ENCODE assay signal across 8 cellular contexts in the genomic region with DNA sequence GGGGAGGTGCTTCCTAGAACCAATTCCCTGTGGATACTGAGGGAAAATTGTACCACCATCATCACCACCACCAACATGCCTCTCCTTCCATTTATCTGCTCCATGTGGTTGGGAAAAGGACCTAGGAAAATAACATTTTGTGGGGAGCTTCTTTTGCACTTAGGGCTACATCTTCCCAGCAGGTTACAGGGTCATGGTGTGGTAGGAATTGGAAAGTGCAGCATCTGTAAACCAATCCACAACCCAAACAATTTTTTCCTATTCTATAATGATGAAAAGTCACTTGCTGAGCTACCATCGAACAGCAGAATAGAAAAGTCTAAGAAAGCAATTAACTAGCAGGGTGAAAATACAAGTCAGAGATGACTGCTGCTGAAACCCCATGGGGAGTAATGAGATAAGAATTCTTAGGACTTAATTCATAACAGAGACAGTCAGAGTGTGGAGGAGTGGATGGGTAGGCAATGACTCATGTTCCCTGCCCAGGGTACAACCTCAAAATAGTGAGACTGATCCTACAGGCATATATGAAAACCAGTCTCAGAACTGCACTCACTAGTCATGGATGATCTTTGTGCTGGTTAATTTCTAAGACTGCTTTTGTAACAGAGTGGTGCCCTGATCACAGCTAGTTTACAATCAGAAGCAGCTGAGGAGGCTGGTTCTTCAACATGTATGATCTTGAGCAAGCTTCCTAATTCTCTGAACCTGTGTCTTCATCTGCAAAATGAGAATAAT. TPM values are rescaled to one million over a fixed set of nuclear protein-coding genes. Genes with fewer than 3 reads are reported as not detected.
DNase-seq lines count a peak whose midpoint lies in the region; ATAC-seq and TF ChIP-seq lines count a peak whose summit lies in the region.

No MANE protein-coding gene starts in this region.

- TF ChIP-seq CTCF in fibroblast of pulmonary artery (IDR thresholded peaks at IDR 0.05; ENCODE audit: low read length, missing control alignments) = no peak

- no peaks in the 10 kb centered on the region for H3K27me3 ChIP-seq in H7 (ENCODE audit: control insufficient read depth, insufficient read depth, low read length)

- peak; percentile 95 for DNase-seq in HCEC 1CT
- peak; percentile 65 for DNase-seq in OCI-M1 (lab: John Stamatoyannopoulos, UW)
- DNase-seq in fibroblast of pulmonary artery (ENCODE audit: low read depth) = peak; percentile 90
- no peak for DNase-seq in NCI-H526 treated with DMSO at 0.1 percent for 48 hours (lab: John Stamatoyannopoulos, UW)
- no peak for DNase-seq in KG1 (lab: John Stamatoyannopoulos, UW)
- DNase-seq in H7 = no peak
- no peak for DNase-seq in NOMO-1 treated with DMSO at 0.1 percent for 48 hours (lab: John Stamatoyannopoulos, UW; ENCODE audit: unreplicated experiment)

- no peaks in the 10 kb centered on the region for H3K36me3 ChIP-seq in H7 (replicated peaks; ENCODE audit: control insufficient read depth, insufficient read depth, low read length)

- peak; percentile 82 for ATAC-seq in GM18502 (IDR thresholded peaks at IDR 0.05; ENCODE audit: poor library complexity, unreplicated experiment)

- H3K4me3 ChIP-seq in fibroblast of pulmonary artery (replicated peaks; ENCODE audit: low read depth, low read length) (no peak overlapping the region), H7 (ENCODE audit: insufficient read depth, low read depth, low read length) (no peak overlapping the region)

RNA-seq across cellular contexts. Expression of gene LEKR1, which starts 38.1 kb away (rescaled TPM):
- total RNA-seq in H7 (2014; rRNA removed; shearing (Covaris generic)) = 0.38 TPM in 1 of 2 replicates, not detected in the other

Comparison
In these comparisons a context has a peak if more than half of its experiments do, and no peak if none do; other contexts are left out.
1. DNase-seq: peak in HCEC 1CT (single experiment), OCI-M1 (single experiment) and fibroblast of pulmonary artery (single experiment); none in NCI-H526 treated with DMSO at 0.1 percent for 48 hours (single experiment), KG1 (single experiment), H7 (single experiment) and NOMO-1 treated with DMSO at 0.1 percent for 48 hours (single experiment).